In genomic region chr15:85955501-85956391, GRCh38 we compare ENCODE assay signal across 1 cellular context.
TF ChIP-seq lines count a peak whose summit lies in the region.

No MANE protein-coding gene starts in this region.

TF ChIP-seq in GM12878, 131 proteins besides CTCF, POLR2A, EP300 and RAD21 (continued from another document):
- TF ChIP-seq CUX1 (IDR thresholded peaks at IDR 0.05; ENCODE audit: insufficient replicate concordance, low read depth, low read length) (peak; percentile 30), TARDBP (IDR thresholded peaks at IDR 0.05; ENCODE audit: borderline replicate concordance) (no peak), JUNB (IDR thresholded peaks at IDR 0.05) (peak; percentile 80), IRF4 (IDR thresholded peaks at IDR 0.05; ENCODE audit: low read depth, low read length) (peak; percentile 35; the same call in 1 of the 2 replicates), ELK1 (IDR thresholded peaks at IDR 0.05; ENCODE audit: low read depth, low read length) (no peak), TCF7 (IDR thresholded peaks at IDR 0.05; ENCODE audit: borderline replicate concordance) (no peak), BCL11A (IDR thresholded peaks at IDR 0.05; ENCODE audit: low read depth, low read length) (no peak), ZBTB40 (IDR thresholded peaks at IDR 0.05; ENCODE audit: borderline replicate concordance) (no peak), BRCA1 (IDR thresholded peaks at IDR 0.05; ENCODE audit: low read depth, low read length) (no peak), KLF5 (IDR thresholded peaks at IDR 0.05; ENCODE audit: partially characterized antibody) (no peak), STAT1 (conservative IDR thresholded peaks at IDR 0.05) (no peak), NR2C1 (IDR thresholded peaks at IDR 0.05) (no peak), TAF1 (IDR thresholded peaks at IDR 0.05; ENCODE audit: borderline replicate concordance, low read depth, low read length) (no peak), SRF (IDR thresholded peaks at IDR 0.05; ENCODE audit: low read depth in 2 of 2, low read length in 2 of 2) (peak in 1 of 2 experiments; percentile 59; a peak in 1 of 4 replicates), MLLT1 (IDR thresholded peaks at IDR 0.05) (peak; percentile 40; the same call in 1 of the 2 replicates), IRF5 (IDR thresholded peaks at IDR 0.05; ENCODE audit: borderline replicate concordance) (no peak), DPF2 (IDR thresholded peaks at IDR 0.05) (0 out of 2 replicates have a peak, but pooled peaks have one; percentile 36), MXI1 (IDR thresholded peaks at IDR 0.05; ENCODE audit: low read depth, low read length) (no peak), PAX5 (IDR thresholded peaks at IDR 0.05; ENCODE audit: borderline replicate concordance, low read depth, low read length) (no peak), YBX1 (IDR thresholded peaks at IDR 0.05) (no peak), MTA2 (IDR thresholded peaks at IDR 0.05; ENCODE audit: low read depth) (peak; percentile 61; the same call in 1 of the 2 replicates)
